Comparison of ENCODE assay signal across 8 cellular contexts in genomic region chr1:24503003-24503751, GRCh38. TPM values are rescaled to one million over a fixed set of nuclear protein-coding genes. Genes with fewer than 3 reads are reported as not detected.
A peak's percentile ranks its signal among the peaks of the same experiment; 100 is the strongest.
DNase-seq lines count a peak whose midpoint lies in the region; ATAC-seq and TF ChIP-seq lines count a peak whose summit lies in the region.

No MANE protein-coding gene starts in this region.

- no peak for ATAC-seq in activated CD8-positive, alpha-beta T cell treated with anti-CD3 and anti-CD28 coated beads for 36 hours

- H3K4me1 ChIP-seq in ACC112 (ENCODE audit: control insufficient read depth, insufficient read depth, low read length, unreplicated experiment) (peaks cover 14% of the 10 kb centered on the region), HAP-1 (peaks cover 5% of the 10 kb centered on the region)

- peaks cover 61% of the 10 kb centered on the region for H3K4me1 Mint-ChIP-seq in activated CD8-positive, alpha-beta T cell treated with anti-CD3 and anti-CD28 coated beads for 36 hours (ENCODE audit: low read depth)
- peaks cover 47% of the 10 kb centered on the region for H3K4me1 Mint-ChIP-seq in progenitor cell of endocrine pancreas (ENCODE audit: low read depth)

- peak overlapping the region; percentile 97 for H3K4me3 Mint-ChIP-seq in activated CD8-positive, alpha-beta T cell treated with anti-CD3 and anti-CD28 coated beads for 36 hours
- H3K4me3 Mint-ChIP-seq in progenitor cell of endocrine pancreas (ENCODE audit: low read depth): peak overlapping the region; percentile 97

- POLR2A ChIA-PET in activated CD8-positive, alpha-beta T cell treated with anti-CD3 and anti-CD28 coated beads for 36 hours (lab: Charles Lee): interaction anchor here (0.9 to 6.6 kb wide), 19 partner anchors 10 to 520 kb away, joined by 3 to 47 read pairs (median 6); partner anchors contain the start of gene NIPAL3

- CTCF ChIA-PET in activated CD8-positive, alpha-beta T cell treated with anti-CD3 and anti-CD28 coated beads for 36 hours (lab: Charles Lee): interaction anchor here (0.6 to 8.5 kb wide), 12 partner anchors 12 to 301 kb away, joined by 3 to 66 read pairs (median 12); partner anchors contain the start of genes NIPAL3 and STPG1

- intact Hi-C loops in activated CD8-positive, alpha-beta T cell treated with anti-CD3 and anti-CD28 coated beads for 36 hours (cut with micrococcal nuclease): loop anchor here (5.0 kb wide), 2 partner anchors 34 to 86 kb away; partner anchors contain the start of gene NIPAL3

- no peak for TF ChIP-seq CTCF in activated CD8-positive, alpha-beta T cell treated with anti-CD3 and anti-CD28 coated beads for 36 hours (IDR thresholded peaks at IDR 0.05)
- TF ChIP-seq CTCF in fibroblast of villous mesenchyme (IDR thresholded peaks at IDR 0.05; ENCODE audit: insufficient read depth, low read depth, low read length) (no peak), progenitor cell of endocrine pancreas (IDR thresholded peaks at IDR 0.05; ENCODE audit: unreplicated experiment) (no peak)

- H3K36me3 Mint-ChIP-seq in activated CD8-positive, alpha-beta T cell treated with anti-CD3 and anti-CD28 coated beads for 36 hours (ENCODE audit: low read depth): peaks cover 19% of the 10 kb centered on the region
- H3K36me3 Mint-ChIP-seq in progenitor cell of endocrine pancreas (ENCODE audit: insufficient read depth): no peaks in the 10 kb centered on the region

- H2AFZ ChIP-seq in ACC112 (ENCODE audit: low read length, unreplicated experiment): peak overlapping the region; percentile 95

- in situ Hi-C loops in HAP-1 (cut with MboI; ENCODE audit: low sequenced_read_pairs): no loop called here

- H3K9me3 Mint-ChIP-seq in activated CD8-positive, alpha-beta T cell treated with anti-CD3 and anti-CD28 coated beads for 36 hours: no peaks in the 10 kb centered on the region
- no peaks in the 10 kb centered on the region for H3K9me3 Mint-ChIP-seq in progenitor cell of endocrine pancreas (ENCODE audit: low read depth)

- no peak overlapping the region for H3K27ac ChIP-seq in ACC112 (ENCODE audit: low read depth, low read length)

- H3K4me3 ChIP-seq in ACC112 (ENCODE audit: low read depth, low read length) (peak overlapping the region; percentile 94), HAP-1 (peak overlapping the region; percentile 50), fibroblast of villous mesenchyme (ENCODE audit: low read depth, low read length) (peak overlapping the region; percentile 77)

- H3K36me3 ChIP-seq in ACC112 (ENCODE audit: insufficient read depth, low read length) (no peaks in the 10 kb centered on the region), HAP-1 (replicated peaks) (no peaks in the 10 kb centered on the region)

- H3K79me2 ChIP-seq in ACC112 (ENCODE audit: control insufficient read depth, insufficient read depth, low read length, unreplicated experiment): no peaks in the 10 kb centered on the region

- H3K27me3 ChIP-seq in ACC112 (ENCODE audit: insufficient read depth, low read length): peaks cover 16% of the 10 kb centered on the region
- H3K27me3 ChIP-seq in HAP-1 (ENCODE audit: low read depth): no peaks in the 10 kb centered on the region

- no peaks in the 10 kb centered on the region for H3K27me3 Mint-ChIP-seq in activated CD8-positive, alpha-beta T cell treated with anti-CD3 and anti-CD28 coated beads for 36 hours
- H3K27me3 Mint-ChIP-seq in progenitor cell of endocrine pancreas: no peaks in the 10 kb centered on the region

- DNase-seq in HAP-1 (ENCODE audit: low spot score in 2 of 2): peak in 1 of 2 experiments; percentile 31
- no peak for DNase-seq in activated CD8-positive, alpha-beta T cell treated with anti-CD3 and anti-CD28 coated beads for 36 hours
- no peak for DNase-seq in fibroblast of villous mesenchyme (ENCODE audit: low read depth)
- peak; percentile 10 for DNase-seq in progenitor cell of endocrine pancreas (ENCODE audit: low spot score, unreplicated experiment)
- DNase-seq in NCI-H2029 (lab: John Stamatoyannopoulos, UW): no peak
- DNase-seq in NCI-H1694 (lab: John Stamatoyannopoulos, UW): no peak
- DNase-seq in NCI-H1105 treated with DMSO at 0.1 percent for 48 hours (lab: John Stamatoyannopoulos, UW): no peak

- peak overlapping the region; percentile 98 for H3K27ac Mint-ChIP-seq in activated CD8-positive, alpha-beta T cell treated with anti-CD3 and anti-CD28 coated beads for 36 hours
- peak overlapping the region; percentile 94 for H3K27ac Mint-ChIP-seq in progenitor cell of endocrine pancreas

- H3K9me3 ChIP-seq in HAP-1: no peaks in the 10 kb centered on the region

RNA-seq across cellular contexts. Expression of gene RCAN3, which starts 0.5 kb away (rescaled TPM):
- total RNA-seq in activated CD8-positive, alpha-beta T cell treated with anti-CD3 and anti-CD28 coated beads for 36 hours: 10 to 100 TPM; 55.3 to 56.8 TPM
- total RNA-seq in fibroblast of villous mesenchyme: 11.7 and 12.6 TPM in 2 replicates
- total RNA-seq in progenitor cell of endocrine pancreas: 31.0 and 32.5 TPM in 2 replicates

RNA-seq across cellular contexts. Expression of gene NCMAP, which starts 52.7 kb away (rescaled TPM):
- under 1 TPM; 0.11 to 0.20 TPM for total RNA-seq in activated CD8-positive, alpha-beta T cell treated with anti-CD3 and anti-CD28 coated beads for 36 hours
- total RNA-seq in fibroblast of villous mesenchyme (not detected in 2 replicates), progenitor cell of endocrine pancreas (1.3 and 1.7 TPM in 2 replicates)
